8 cellular contexts compared by ENCODE assay signal in genomic region chr7:144834516-144835165, GRCh38. TPM values are rescaled to one million over a fixed set of nuclear protein-coding genes. Genes with fewer than 3 reads are reported as not detected.
DNase-seq lines count a peak whose midpoint lies in the region; ATAC-seq and TF ChIP-seq lines count a peak whose summit lies in the region.

No MANE protein-coding gene starts in this region.

- TF ChIP-seq POLR2A in HCT116 (IDR thresholded peaks at IDR 0.05; ENCODE audit: borderline replicate concordance, extremely low read depth, insufficient read depth, insufficient read length): no peak

- intact Hi-C loops in HCT116 (cut with micrococcal nuclease): no loop called here

- H3K27me3 ChIP-seq in HCT116 (ENCODE audit: insufficient read depth, low read length) (no peaks in the 10 kb centered on the region), cardiac muscle cell (no peaks in the 10 kb centered on the region)

- H3K9ac ChIP-seq in HCT116 (ENCODE audit: low read length): peak overlapping the region; percentile 66

- H3K9me3 Mint-ChIP-seq in activated T-helper 17 cell treated with anti-CD3 and anti-CD28 coated beads, Interleukin-2, amount 50 U/mL, for 72 hours: peaks cover 9% of the 10 kb centered on the region

- peak overlapping the region; percentile 94 for H3K4me3 Mint-ChIP-seq in activated T-helper 17 cell treated with anti-CD3 and anti-CD28 coated beads, Interleukin-2, amount 50 U/mL, for 72 hours

- RAD21 ChIA-PET in HCT116 (lab: Charles Lee; ENCODE audit: low non-redundant PET in 1 of 2, low total read pairs in 2 of 2, uncharacterized antibody in 2 of 2, unreplicated experiment in 2 of 2): no interaction called here

- peak overlapping the region; percentile 76 to 85 for H3K4me3 ChIP-seq in HCT116 (replicated peaks in 1 of 2; ENCODE audit: low read depth in 1 of 2, low read length in 2 of 2)
- peak overlapping the region; percentile 87 for H3K4me3 ChIP-seq in cardiac muscle cell
- peak overlapping the region; percentile 89 for H3K4me3 ChIP-seq in retinal pigment epithelial cell (ENCODE audit: low read length)

- H4K20me1 ChIP-seq in HCT116 (ENCODE audit: insufficient read depth): no peaks in the 10 kb centered on the region

- TF ChIP-seq CTCF in GM13976 (IDR thresholded peaks at IDR 0.05; ENCODE audit: borderline replicate concordance, control extremely low read depth, extremely low read depth, insufficient read depth, missing control alignments): no peak
- no peak for TF ChIP-seq CTCF in HCT116 (IDR thresholded peaks at IDR 0.05 in 2 of 3, conservative IDR thresholded peaks at IDR 0.05 in 1 of 3; ENCODE audit: borderline replicate concordance in 1 of 3, insufficient read depth in 1 of 3, low read depth in 2 of 3, low read length in 2 of 3)
- no peak for TF ChIP-seq CTCF in cardiac muscle cell (IDR thresholded peaks at IDR 0.05; ENCODE audit: low read depth, low read length)
- TF ChIP-seq CTCF in retinal pigment epithelial cell (conservative IDR thresholded peaks at IDR 0.05; ENCODE audit: low read depth, low read length): no peak

- TF ChIP-seq RAD21 in HCT116 (IDR thresholded peaks at IDR 0.05; ENCODE audit: low read depth): no peak

- ATAC-seq in HCT116: no peak
- peak; percentile 22 for ATAC-seq in activated T-helper 17 cell treated with anti-CD3 and anti-CD28 coated beads, Interleukin-2, amount 50 U/mL, for 72 hours (replicated peaks)

- no peaks in the 10 kb centered on the region for H3K27me3 Mint-ChIP-seq in activated T-helper 17 cell treated with anti-CD3 and anti-CD28 coated beads, Interleukin-2, amount 50 U/mL, for 72 hours

- peaks cover 5% of the 10 kb centered on the region for H3K36me3 Mint-ChIP-seq in activated T-helper 17 cell treated with anti-CD3 and anti-CD28 coated beads, Interleukin-2, amount 50 U/mL, for 72 hours (ENCODE audit: low read depth)

- no peaks in the 10 kb centered on the region for H3K9me2 ChIP-seq in HCT116 (ENCODE audit: insufficient read depth)

- H3K36me3 ChIP-seq in HCT116 (ENCODE audit: control insufficient read depth in 1 of 2, insufficient read depth in 2 of 2, low read length in 2 of 2): no peaks in the 10 kb centered on the region
- no peaks in the 10 kb centered on the region for H3K36me3 ChIP-seq in cardiac muscle cell

- POLR2A ChIA-PET in HCT116 (lab: Charles Lee): no interaction called here

- no peaks in the 10 kb centered on the region for H3K9me3 ChIP-seq in HCT116 (ENCODE audit: control insufficient read depth in 1 of 2, insufficient read depth in 1 of 2, low read depth in 1 of 2, low read length in 2 of 2)
- H3K9me3 ChIP-seq in cardiac muscle cell (ENCODE audit: low read depth): no peaks in the 10 kb centered on the region

- in situ Hi-C loops in GM13976 (cut with MboI; ENCODE audit: low sequenced_read_pairs, unreplicated experiment): no loop called here

- CTCF ChIA-PET in HCT116 (lab: Charles Lee): no interaction called here

- DNase-seq in GM13976 (ENCODE audit: low spot score) (peak; percentile 61), HCT116 (ENCODE audit: low read depth, low spot score) (no peak), NCI-H1694 (lab: John Stamatoyannopoulos, UW) (peak; percentile 40), cardiac muscle cell (ENCODE audit: low read depth in 1 of 2, low spot score in 1 of 2) (peak in 1 of 2 donors; percentile 55), retinal pigment epithelial cell (ENCODE audit: low read depth) (no peak), cortex of kidney (lab: John Stamatoyannopoulos, UW) (no peak), NCI-H2227 treated with DMSO at 0.1 percent for 48 hours (lab: John Stamatoyannopoulos, UW) (no peak)

- peak overlapping the region; percentile 95 for H3K27ac Mint-ChIP-seq in activated T-helper 17 cell treated with anti-CD3 and anti-CD28 coated beads, Interleukin-2, amount 50 U/mL, for 72 hours

- H3K4me2 ChIP-seq in HCT116 (ENCODE audit: low read length): peak overlapping the region; percentile 89

- H3K4me1 Mint-ChIP-seq in activated T-helper 17 cell treated with anti-CD3 and anti-CD28 coated beads, Interleukin-2, amount 50 U/mL, for 72 hours: peaks cover 23% of the 10 kb centered on the region

- no peaks in the 10 kb centered on the region for H3K79me2 ChIP-seq in HCT116 (ENCODE audit: insufficient read depth, low read length)

- H2AFZ ChIP-seq in HCT116 (ENCODE audit: low read depth, low read length, poor library complexity, severe bottlenecking): no peak overlapping the region

- H3K27ac ChIP-seq in HCT116 (ENCODE audit: low read depth, low read length) (no peak overlapping the region), cardiac muscle cell (no peak overlapping the region)

- H3K4me1 ChIP-seq in HCT116 (ENCODE audit: control insufficient read depth in 1 of 2, insufficient read depth in 2 of 2, low read length in 2 of 2): peaks cover 9 to 21% of the 10 kb centered on the region in 2 experiments; a peak in 3 of 4 replicates
- no peaks in the 10 kb centered on the region for H3K4me1 ChIP-seq in cardiac muscle cell (ENCODE audit: low read depth)

- no TSS peak for BruUV-seq in HCT116 (replicated peaks; lab: Mats Ljungman, UMichigan)

TF ChIP-seq in HCT116, 20 proteins besides CTCF, POLR2A, EP300 and RAD21:
- TF ChIP-seq CBX3 (IDR thresholded peaks at IDR 0.05; ENCODE audit: low read depth) (no peak), ATF3 (IDR thresholded peaks at IDR 0.05) (no peak), ZNF274 (IDR thresholded peaks at IDR 0.05; ENCODE audit: low read depth, low read length) (no peak), EZH2 (IDR thresholded peaks at IDR 0.05) (no peak)

RNA-seq across cellular contexts. Expression of gene TPK1, which starts 1.2 kb away (rescaled TPM):
- total RNA-seq in HCT116 (2021; ENCODE audit: unreplicated experiment) (5.4 TPM), cardiac muscle cell (3.5 and 5.9 TPM in 2 replicates)
- 3.4 and 4.4 TPM in 2 replicates for polyA plus RNA-seq in HCT116 (2012)
- total RNA-seq in activated T-helper 17 cell treated with anti-CD3 and anti-CD28 coated beads, Interleukin-2, amount 50 U/mL, for 72 hours: 10 to 100 TPM; 19.9 to 20.6 TPM
- 7.3 and 12.0 TPM in 2 replicates for polyA plus RNA-seq in cardiac muscle cell

Comparison
In these comparisons a context has a peak if more than half of its experiments do, and no peak if none do; other contexts are left out.
1. DNase-seq: peak in GM13976 (single experiment) and NCI-H1694 (single experiment); none in HCT116 (single experiment), retinal pigment epithelial cell (single experiment), cortex of kidney (single experiment) and NCI-H2227 treated with DMSO at 0.1 percent for 48 hours (single experiment).
2. Peak in every context shown above with its lines, with median percentiles within 50 percentile points of each other: H3K4me3 ChIP-seq.